15 cellular contexts compared by ENCODE assay signal in the genomic region with DNA sequence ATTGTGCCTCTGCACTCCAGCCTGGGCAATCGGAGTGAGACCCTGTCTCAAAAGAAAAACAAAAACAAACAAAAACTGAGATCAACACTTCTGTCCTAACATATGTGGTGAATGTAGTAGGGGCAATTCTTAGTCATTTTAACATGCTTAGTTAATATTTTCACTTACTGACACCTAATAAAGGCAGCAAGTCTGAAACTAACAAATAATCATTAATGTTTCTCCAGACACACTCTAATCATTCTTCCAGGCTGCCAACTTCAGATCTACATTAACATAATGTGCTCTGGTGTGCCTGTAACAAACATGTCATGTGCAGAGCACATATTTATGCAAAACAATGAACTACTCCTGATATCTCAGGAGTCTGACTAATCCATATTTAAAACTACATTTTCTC. TPM values are rescaled to one million over a fixed set of nuclear protein-coding genes. Genes with fewer than 3 reads are reported as not detected.
"Had no signal": no experiment of that assay in that cellular context is flagged by ENCODE, and none has a peak within 500 bp of the region (broad histone marks: within the 10 kb centered on the region; RNA-seq: fewer than 3 reads in every experiment).

No MANE protein-coding gene starts in this region.

- H3K27ac ChIP-seq: parathyroid adenoma, skin epidermis, stomach, thoracic aorta had no signal

- H3K4me3 ChIP-seq: skin epidermis, stomach, thoracic aorta had no signal

- ATAC-seq: activated T-cell treated with anti-CD3 and anti-CD28 coated beads, Interleukin-2, amount 50 U/mL, for 72 hours had no signal

- H3K9me3 ChIP-seq: stomach, thoracic aorta had no signal

- H3K9me3 Mint-ChIP-seq: activated T-cell treated with anti-CD3 and anti-CD28 coated beads, Interleukin-2, amount 50 U/mL, for 72 hours; central memory CD8-positive, alpha-beta T cell had no signal

- H3K4me3 Mint-ChIP-seq: activated T-cell treated with anti-CD3 and anti-CD28 coated beads, Interleukin-2, amount 50 U/mL, for 72 hours; central memory CD8-positive, alpha-beta T cell had no signal

- H3K27me3 Mint-ChIP-seq: central memory CD8-positive, alpha-beta T cell had no signal

- H3K27me3 ChIP-seq: stomach had no signal

- FAIRE-seq: kidney had no signal

- DNase-seq: activated naive CD4-positive, alpha-beta T cell; activated T-cell treated with anti-CD3 and anti-CD28 coated beads, Interleukin-2, amount 50 U/mL, for 72 hours; effector memory CD4-positive, alpha-beta T cell; kidney; stimulated activated CD4-positive, alpha-beta T cell treated with anti-CD3 and anti-CD28 coated beads, Interleukin-4, amount 100 ng/mL, for 4 hours; stomach had no signal

- H3K36me3 ChIP-seq: thoracic aorta had no signal

- H3K27ac Mint-ChIP-seq: activated T-cell treated with anti-CD3 and anti-CD28 coated beads, Interleukin-2, amount 50 U/mL, for 72 hours had no signal

RNA-seq across cellular contexts. Expression of a gene that starts 18.0 kb away (rescaled TPM):
- total RNA-seq: activated T-cell treated with anti-CD3 and anti-CD28 coated beads, Interleukin-2, amount 50 U/mL, for 72 hours; epithelial cell of proximal tubule; kidney; liver; mesenteric fat pad; T-helper 2 cell treated with Interferon-gamma antibody and Interleukin-4, amounts not matched to agents 100 ng/mL and 5 ng/mL, for 36 hours; thoracic aorta had no signal
- polyA plus RNA-seq: liver had no signal

RNA-seq across cellular contexts. Expression of a gene that starts 33.3 kb away (rescaled TPM):
- total RNA-seq: epithelial cell of proximal tubule, liver, stomach, thoracic aorta, urinary bladder had no signal
- polyA plus RNA-seq: liver, stomach, urinary bladder had no signal
